Comparison of ENCODE assay signal across 1 cellular context in the genomic region with DNA sequence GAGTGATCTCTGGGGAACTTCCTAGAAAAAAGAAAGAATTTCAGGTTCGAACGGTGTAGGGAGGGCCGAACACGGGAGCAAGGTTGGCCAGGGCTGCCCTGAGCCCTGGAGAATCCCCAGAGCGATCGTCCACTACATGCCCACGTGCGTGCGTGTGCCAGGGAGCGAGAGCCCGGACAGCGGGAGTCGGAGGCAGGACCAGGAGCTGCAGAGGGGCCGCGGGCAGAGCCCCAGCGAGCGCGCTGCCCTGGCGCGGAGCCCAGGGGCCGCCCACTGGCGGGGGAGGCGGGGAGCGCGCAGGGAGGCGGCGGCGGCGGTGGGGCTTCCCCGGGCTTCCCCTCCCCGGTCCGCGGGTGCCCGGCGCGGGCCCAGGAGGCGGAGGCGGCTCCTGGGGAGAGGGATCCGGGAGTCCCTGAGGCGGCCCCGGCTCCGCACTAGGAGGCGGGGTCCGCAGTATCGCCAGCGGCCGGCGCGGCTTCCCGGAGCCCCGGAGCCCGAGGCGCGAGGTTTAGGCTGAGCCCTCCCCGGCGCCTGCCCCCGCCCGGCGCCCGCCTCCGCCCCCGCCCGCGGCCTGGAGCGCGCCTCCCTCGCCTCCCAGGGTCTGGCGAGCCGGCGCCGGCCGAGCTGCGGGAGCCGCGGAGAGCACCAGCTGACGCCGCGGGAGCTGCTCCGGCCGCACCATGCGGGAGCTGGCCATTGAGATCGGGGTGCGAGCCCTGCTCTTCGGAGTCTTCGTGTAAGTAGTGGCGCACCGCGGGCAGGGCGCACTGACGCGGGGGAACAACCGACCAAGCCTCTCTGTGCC.
TF ChIP-seq lines count a peak whose summit lies in the region.

A gene (plus strand): TSS at position 602 of the 805 bp plus-strand sequence. CDS start 79 bp downstream, at position 681.

TF ChIP-seq in endothelial cell of umbilical vein, 7 proteins besides CTCF, POLR2A, EP300 and RAD21 (continued from another document):
- no peak for TF ChIP-seq GATA2 (IDR thresholded peaks at IDR 0.05; ENCODE audit: insufficient read depth, insufficient read length, low read depth, low read length)
